Comparison of ENCODE assay signal across 10 cellular contexts in the genomic region with DNA sequence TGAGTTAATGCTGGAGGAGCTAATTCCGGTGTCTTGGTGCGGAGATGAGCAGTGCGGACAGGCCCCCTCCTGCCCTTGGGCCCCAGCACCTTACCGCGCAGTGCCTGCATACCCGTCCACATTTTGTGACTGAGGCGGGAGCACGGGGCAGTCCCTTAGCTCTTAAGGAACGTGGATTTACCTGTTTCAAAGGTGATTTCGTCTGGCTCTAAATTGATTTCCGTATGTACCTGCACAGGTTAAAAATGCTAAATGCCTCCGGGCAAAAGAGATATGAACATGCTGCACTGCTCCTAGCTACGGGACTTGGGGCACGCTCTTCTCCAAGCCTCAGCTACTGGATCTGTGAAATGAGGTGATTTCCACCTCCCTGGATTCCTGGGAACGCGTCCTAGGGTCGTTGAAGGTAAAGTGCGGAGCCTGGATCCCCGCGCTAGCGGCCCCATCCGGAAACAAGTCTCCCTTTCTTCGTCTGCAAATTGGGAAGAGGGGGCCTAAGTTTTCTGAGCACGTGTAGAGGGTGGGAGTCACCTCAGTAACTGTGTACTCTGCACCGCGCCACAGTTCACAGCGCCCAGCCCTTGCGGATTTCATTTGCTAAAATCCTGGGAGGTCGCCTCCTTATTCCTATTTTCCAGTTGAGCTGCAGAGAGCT. TPM values are rescaled to one million over a fixed set of nuclear protein-coding genes. Genes with fewer than 3 reads are reported as not detected.
DNase-seq lines count a peak whose midpoint lies in the region; ATAC-seq, FAIRE-seq and TF ChIP-seq lines count a peak whose summit lies in the region.
"Had no signal": no experiment of that assay in that cellular context is flagged by ENCODE, and none has a peak within 500 bp of the region (broad histone marks: within the 10 kb centered on the region; RNA-seq: fewer than 3 reads in every experiment).

No MANE protein-coding gene starts in this region.

- H3K9me1 ChIP-seq in K562 (ENCODE audit: control insufficient read depth, insufficient read depth, low read length) = no peaks in the 10 kb centered on the region

- CTCF ChIA-PET in K562 (lab: Yijun Ruan, JAX; ENCODE audit: low intra/inter-chr PET ratio) = no interaction called here

- peak overlapping the region; percentile 43 for H3K4me2 ChIP-seq in K562 (ENCODE audit: insufficient read depth, low read length)

- ATAC-seq in K562 = peak; percentile 15; the same call in 2 of the 3 replicates
- no peak for ATAC-seq in activated CD4-positive, CD25-positive, alpha-beta regulatory T cell treated with anti-CD3 and anti-CD28 coated beads, Interleukin-2, amount 50 U/mL, for 24 hours

- WGBS in K562 (ENCODE audit: insufficient coverage, low coverage, missing lambda C conversion rate) = 16% methylated on average over 29 of the region's 29 CpGs
- 55 to 61% (median 58%) methylated on average over 29 of the region's 29 CpGs for WGBS in spleen, 5 donors

- no TSS peak for BruUV-seq in K562 (replicated peaks; lab: Mats Ljungman, UMichigan)

- H3K79me2 ChIP-seq in K562 (ENCODE audit: control insufficient read depth, insufficient read depth, low read length) = no peaks in the 10 kb centered on the region

- peaks cover 14% of the 10 kb centered on the region; the same call in 1 of the 2 replicates for H4K20me1 ChIP-seq in K562 (replicated peaks; ENCODE audit: control insufficient read depth, insufficient read depth, low read length)

- peaks cover 16% of the 10 kb centered on the region for H3K27me3 ChIP-seq in HAP-1 (ENCODE audit: low read depth)
- peaks cover 52 to 83% of the 10 kb centered on the region in 2 experiments for H3K27me3 ChIP-seq in K562 (ENCODE audit: control insufficient read depth in 2 of 2, insufficient read depth in 2 of 2, low read length in 2 of 2)
- peaks cover 57% of the 10 kb centered on the region for H3K27me3 ChIP-seq in iPS-20b (ENCODE audit: insufficient read depth, low read length)
- H3K27me3 ChIP-seq in spleen (replicated peaks in 1 of 7) = peaks cover 0 to 72% (median 9%) of the 10 kb centered on the region in 7 donors

- H3K4me3 ChIP-seq in HAP-1 (0 out of 2 replicates have a peak overlapping the region, but pooled peaks have one; percentile 11), K562 (peak overlapping the region; percentile 24), iPS-20b (ENCODE audit: low read length) (peak overlapping the region; percentile 80), spleen (peak overlapping the region in 7 of 8 donors; percentile 48 to 73 (median 56))

- H3K9me3 ChIP-seq in HAP-1 (no peaks in the 10 kb centered on the region), K562 (replicated peaks; ENCODE audit: control insufficient read depth, insufficient read depth, low read depth, low read length) (no peaks in the 10 kb centered on the region), iPS-20b (ENCODE audit: insufficient read depth, low read depth, low read length) (no peaks in the 10 kb centered on the region), spleen (no peaks in the 10 kb centered on the region)

- H3K27ac ChIP-seq in K562 (ENCODE audit: extremely low read depth, low read depth, low read length) (no peak overlapping the region), iPS-20b (ENCODE audit: low read length) (no peak overlapping the region), spleen (peak overlapping the region in 2 of 8 donors; percentile 73 to 85)

- POLR2A ChIA-PET in K562 (lab: Yijun Ruan, JAX) = interaction anchor here (0.6 to 1.3 kb wide), 5 partner anchors 10 to 256 kb away, joined by 3 to 5 read pairs (median 4); no protein-coding TSS in a partner anchor

- no peak for TF ChIP-seq RAD21 in K562 (CRISPR knock-in tag; conservative IDR thresholded peaks at IDR 0.05 in 1 of 2, IDR thresholded peaks at IDR 0.05 in 1 of 2)

- H3K4me1 ChIP-seq in HAP-1 = peaks cover 4% of the 10 kb centered on the region
- peaks cover 8 to 12% of the 10 kb centered on the region in 2 experiments; a peak in 2 of 5 replicates for H3K4me1 ChIP-seq in K562 (replicated peaks in 1 of 2; ENCODE audit: control insufficient read depth in 2 of 2, insufficient read depth in 2 of 2, low read length in 2 of 2)
- H3K4me1 ChIP-seq in iPS-20b (ENCODE audit: insufficient read depth, low read length) = no peaks in the 10 kb centered on the region; the same call in 1 of the 2 replicates
- peaks cover 3 to 50% (median 22%) of the 10 kb centered on the region in 6 donors for H3K4me1 ChIP-seq in spleen

- FAIRE-seq in K562 (lab: Jason Lieb, UNC) = no peak

- no peak for TF ChIP-seq EP300 in K562 (IDR thresholded peaks at IDR 0.05; ENCODE audit: low read length)

- H3K9ac ChIP-seq in K562 (ENCODE audit: insufficient read depth in 1 of 2, low read depth in 2 of 2, low read length in 2 of 2) (peak overlapping the region in 1 of 2 experiments; percentile 24; a peak in 1 of 4 replicates), iPS-20b (ENCODE audit: low read depth, low read length) (peak overlapping the region; percentile 51; the same call in 1 of the 2 replicates)

- in situ Hi-C loops in HAP-1 (cut with MboI; ENCODE audit: low sequenced_read_pairs) (no loop called here), K562 (cut with MboI) (no loop called here)

- peak overlapping the region; percentile 42 for H2AFZ ChIP-seq in K562 (ENCODE audit: low read depth, low read length)

- DNase-seq in HAP-1 (ENCODE audit: low spot score in 2 of 2) (no peak), K562 (ENCODE audit: extremely low read depth in 1 of 4, low spot score in 3 of 4) (no peak), spleen (no peak), activated gamma-delta T cell (lab: John Stamatoyannopoulos, UW) (no peak), NCI-H1930 (lab: John Stamatoyannopoulos, UW) (no peak)
- DNase-seq in activated effector memory CD4-positive, alpha-beta T cell treated with Interleukin-2 at 50 U/mL for 16 hours = no peak
- DNase-seq: GF-D8 had no signal

- intact Hi-C loops in K562 (cut with micrococcal nuclease) (no loop called here), spleen (cut with DNase I; ENCODE audit: low total_unique reads) (no loop called here)

- TF ChIP-seq CTCF in K562 (IDR thresholded peaks at IDR 0.05 in 2 of 3, conservative IDR thresholded peaks at IDR 0.05 in 1 of 3; ENCODE audit: insufficient read depth in 2 of 3, low read depth in 1 of 3, low read length in 3 of 3) = no peak
- no peak for TF ChIP-seq CTCF in spleen (IDR thresholded peaks at IDR 0.05 in 8 of 11, conservative IDR thresholded peaks at IDR 0.05 in 3 of 11)

- H3K36me3 ChIP-seq in HAP-1 (replicated peaks) (no peaks in the 10 kb centered on the region), K562 (ENCODE audit: control insufficient read depth, insufficient read depth, low read length) (no peaks in the 10 kb centered on the region), iPS-20b (ENCODE audit: insufficient read depth, low read depth, low read length) (no peaks in the 10 kb centered on the region), spleen (no peaks in the 10 kb centered on the region)

- TF ChIP-seq POLR2A in K562 (conservative IDR thresholded peaks at IDR 0.05) (no peak), spleen (IDR thresholded peaks at IDR 0.05) (no peak)

TF ChIP-seq in K562, 482 proteins besides CTCF, POLR2A, EP300 and RAD21 (continues in another document):
- no peak for TF ChIP-seq MXI1 (IDR thresholded peaks at IDR 0.05; ENCODE audit: low read depth, low read length)
- no peak for TF ChIP-seq CTBP1 (IDR thresholded peaks at IDR 0.05; ENCODE audit: borderline replicate concordance)
- TF ChIP-seq CXXC5 (CRISPR knock-in tag; IDR thresholded peaks at IDR 0.05) = no peak
- TF ChIP-seq CEBPB (tag; IDR thresholded peaks at IDR 0.05) = no peak
- TF ChIP-seq SNRNP70 (optimal IDR thresholded peaks at IDR 0.05; ENCODE audit: low read depth, low read length) = no peak
- TF ChIP-seq XRCC4 (IDR thresholded peaks at IDR 0.05; ENCODE audit: extremely low read depth, insufficient read depth, insufficient read length) = no peak
- TF ChIP-seq L3MBTL2 (IDR thresholded peaks at IDR 0.05) = 0 out of 2 replicates have a peak, but pooled peaks have one; percentile 11
- TF ChIP-seq, protein P1, sequence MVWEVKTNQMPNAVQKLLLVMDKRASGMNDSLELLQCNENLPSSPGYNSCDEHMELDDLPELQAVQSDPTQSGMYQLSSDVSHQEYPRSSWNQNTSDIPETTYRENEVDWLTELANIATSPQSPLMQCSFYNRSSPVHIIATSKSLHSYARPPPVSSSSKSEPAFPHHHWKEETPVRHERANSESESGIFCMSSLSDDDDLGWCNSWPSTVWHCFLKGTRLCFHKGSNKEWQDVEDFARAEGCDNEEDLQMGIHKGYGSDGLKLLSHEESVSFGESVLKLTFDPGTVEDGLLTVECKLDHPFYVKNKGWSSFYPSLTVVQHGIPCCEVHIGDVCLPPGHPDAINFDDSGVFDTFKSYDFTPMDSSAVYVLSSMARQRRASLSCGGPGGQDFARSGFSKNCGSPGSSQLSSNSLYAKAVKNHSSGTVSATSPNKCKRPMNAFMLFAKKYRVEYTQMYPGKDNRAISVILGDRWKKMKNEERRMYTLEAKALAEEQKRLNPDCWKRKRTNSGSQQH (CRISPR knock-in tag; IDR thresholded peaks at IDR 0.05) = no peak

RNA-seq across cellular contexts. Expression of a gene that starts 0.7 kb away (rescaled TPM):
- total RNA-seq in K562 (2011; cell fraction: chromatin; rRNA removed; ENCODE audit: low replicate concordance) = 0.42 TPM in 1 of 2 replicates, not detected in the other
- 0.13 and 0.17 TPM in 2 replicates for total RNA-seq in K562 (2011; cell fraction: nucleolus; rRNA removed)
- total RNA-seq in K562 (2011; cell fraction: nucleoplasm; rRNA removed) = 0.31 TPM in 1 of 2 replicates, not detected in the other
- total RNA-seq in K562 (2014; rRNA removed) = 0.12 TPM in 1 of 2 replicates, not detected in the other
- 0.04 and 0.10 TPM in 2 replicates for total RNA-seq in K562 (2014; rRNA removed; fragmentation: Illumina TruSeq; extraction: Trizol)
- not detected in 2 replicates for total RNA-seq in K562 (2015; rRNA removed; fragmentation: Illumina TruSeq; extraction: Trizol)
- total RNA-seq in K562 (2021) = 0.22 and 0.24 TPM in 2 replicates
- 0.05 TPM in 1 of 2 replicates, not detected in the other for polyA plus RNA-seq in K562 (2011; rRNA removed)
- 0.03 and 0.19 TPM in 2 replicates for polyA plus RNA-seq in K562 (2011; cell fraction: cytosol; rRNA removed)
- 0.34 TPM in 1 of 2 replicates, not detected in the other for polyA plus RNA-seq in K562 (2011; cell fraction: nucleus; rRNA removed)
- 0.07 and 0.16 TPM in 2 replicates for polyA plus RNA-seq in K562 (2012)
- polyA plus RNA-seq in K562 (2014; fragmentation: Illumina TruSeq; extraction: Trizol) = 0.03 and 0.06 TPM in 2 replicates
- polyA plus RNA-seq in K562 (2014; fragmentation: Nextera tagmentation; extraction: Ambion mirVana) = under 1 TPM in 1 of 2 experiments, not detected in 1; 0.03 TPM
- 0.08 TPM in 1 of 2 replicates, not detected in the other for polyA plus RNA-seq in K562 (2014; rRNA removed)
- 0.04 and 0.06 TPM in 2 replicates for polyA minus RNA-seq in K562 (2011; rRNA and poly(A)+ RNA removed)
- polyA minus RNA-seq in K562 (2011; cell fraction: cytosol; rRNA and poly(A)+ RNA removed) = not detected in 2 replicates
- 0.27 TPM in 1 of 2 replicates, not detected in the other for polyA minus RNA-seq in K562 (2011; cell fraction: nucleus; rRNA and poly(A)+ RNA removed)
- total RNA-seq in spleen = 100 to 1,000 TPM in 3 of 7 donors, 10 to 100 TPM in 4; 38.5 to 271 (median 92.8) TPM
- polyA plus RNA-seq in spleen = 10 to 100 TPM in 1 of 3 donors, 1 to 10 TPM in 2; 7.9 to 12.3 (median 9.3) TPM
- polyA plus RNA-seq: IgD-negative memory B cell had no signal

Comparison
In these comparisons a context has a peak if more than half of its experiments do, and no peak if none do; other contexts are left out.
1. H3K4me3 ChIP-seq: peak in every context shown above with its lines; median percentile 80 in iPS-20b; 56 in spleen; 24 in K562; 11 in HAP-1.
2. RNA of a gene that starts 0.7 kb away (total RNA-seq): 38.5 to 271 TPM in spleen; 0.04 to 0.42 TPM in K562; every median in the first group is over 10 times any median in the second.